1 cellular context compared by ENCODE assay signal in the genomic region with DNA sequence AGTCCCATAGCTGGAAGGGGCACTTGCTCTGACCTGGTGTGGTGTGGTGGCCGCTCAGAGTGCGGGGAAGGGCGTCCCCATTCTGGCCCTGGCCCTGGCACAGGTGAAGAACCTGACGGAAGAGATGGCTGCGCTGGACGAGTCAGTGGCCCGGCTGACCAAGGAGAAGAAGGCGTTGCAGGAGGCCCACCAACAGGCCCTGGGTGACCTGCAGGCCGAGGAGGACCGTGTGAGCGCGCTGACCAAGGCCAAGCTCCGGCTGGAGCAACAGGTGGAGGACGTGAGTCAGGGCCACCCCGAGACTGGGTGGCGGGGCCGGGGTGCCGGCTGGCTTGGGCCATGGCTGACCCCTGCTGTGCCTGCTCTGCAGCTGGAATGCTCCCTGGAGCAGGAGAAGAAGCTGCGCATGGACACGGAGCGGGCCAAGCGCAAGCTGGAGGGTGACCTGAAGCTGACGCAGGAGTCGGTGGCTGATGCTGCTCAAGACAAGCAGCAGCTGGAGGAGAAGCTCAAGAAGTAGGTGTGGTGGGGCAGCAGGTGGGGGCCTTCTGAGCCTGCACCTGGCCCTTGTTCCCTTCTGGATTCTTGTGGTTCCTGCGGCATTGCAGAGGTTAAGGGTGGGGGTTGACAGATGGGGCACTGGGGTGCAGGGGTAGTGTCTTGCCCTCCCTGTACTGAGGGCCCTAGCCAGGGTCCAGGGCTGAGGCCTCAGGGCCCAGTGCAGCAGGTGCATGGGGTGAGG.
TF ChIP-seq lines count a peak whose summit lies in the region.

No MANE protein-coding gene starts in this region.

TF ChIP-seq in HepG2, 621 proteins besides CTCF, POLR2A, EP300 and RAD21:
- TF ChIP-seq AGO2 (optimal IDR thresholded peaks at IDR 0.05; ENCODE audit: low read depth, low read length) (peak; percentile 80), HNRNPLL (IDR thresholded peaks at IDR 0.05; ENCODE audit: low read depth, low read length, poor library complexity, severe bottlenecking) (peak; percentile 25), ZNF510 (CRISPR knock-in tag; IDR thresholded peaks at IDR 0.05; ENCODE audit: low read depth) (no peak), ZNF253 (CRISPR knock-in tag; IDR thresholded peaks at IDR 0.05; ENCODE audit: borderline replicate concordance) (no peak), NFKB2 (CRISPR knock-in tag; IDR thresholded peaks at IDR 0.05; ENCODE audit: borderline replicate concordance) (peak; percentile 51; the same call in 1 of the 2 replicates), ELK4 (CRISPR knock-in tag; IDR thresholded peaks at IDR 0.05; ENCODE audit: borderline replicate concordance) (no peak), ZFP82 (CRISPR knock-in tag; IDR thresholded peaks at IDR 0.05; ENCODE audit: borderline replicate concordance) (no peak), POLR2G (IDR thresholded peaks at IDR 0.05; ENCODE audit: low read depth, low read length) (0 out of 2 replicates have a peak, but pooled peaks have one; percentile 0), SRSF1 (optimal IDR thresholded peaks at IDR 0.05; ENCODE audit: low read depth, low read length) (no peak), ZNF619 (CRISPR knock-in tag; IDR thresholded peaks at IDR 0.05) (0 out of 2 replicates have a peak, but pooled peaks have one; percentile 2), DNMT3B (CRISPR knock-in tag; conservative IDR thresholded peaks at IDR 0.05) (no peak)
- TF ChIP-seq, protein P1, sequence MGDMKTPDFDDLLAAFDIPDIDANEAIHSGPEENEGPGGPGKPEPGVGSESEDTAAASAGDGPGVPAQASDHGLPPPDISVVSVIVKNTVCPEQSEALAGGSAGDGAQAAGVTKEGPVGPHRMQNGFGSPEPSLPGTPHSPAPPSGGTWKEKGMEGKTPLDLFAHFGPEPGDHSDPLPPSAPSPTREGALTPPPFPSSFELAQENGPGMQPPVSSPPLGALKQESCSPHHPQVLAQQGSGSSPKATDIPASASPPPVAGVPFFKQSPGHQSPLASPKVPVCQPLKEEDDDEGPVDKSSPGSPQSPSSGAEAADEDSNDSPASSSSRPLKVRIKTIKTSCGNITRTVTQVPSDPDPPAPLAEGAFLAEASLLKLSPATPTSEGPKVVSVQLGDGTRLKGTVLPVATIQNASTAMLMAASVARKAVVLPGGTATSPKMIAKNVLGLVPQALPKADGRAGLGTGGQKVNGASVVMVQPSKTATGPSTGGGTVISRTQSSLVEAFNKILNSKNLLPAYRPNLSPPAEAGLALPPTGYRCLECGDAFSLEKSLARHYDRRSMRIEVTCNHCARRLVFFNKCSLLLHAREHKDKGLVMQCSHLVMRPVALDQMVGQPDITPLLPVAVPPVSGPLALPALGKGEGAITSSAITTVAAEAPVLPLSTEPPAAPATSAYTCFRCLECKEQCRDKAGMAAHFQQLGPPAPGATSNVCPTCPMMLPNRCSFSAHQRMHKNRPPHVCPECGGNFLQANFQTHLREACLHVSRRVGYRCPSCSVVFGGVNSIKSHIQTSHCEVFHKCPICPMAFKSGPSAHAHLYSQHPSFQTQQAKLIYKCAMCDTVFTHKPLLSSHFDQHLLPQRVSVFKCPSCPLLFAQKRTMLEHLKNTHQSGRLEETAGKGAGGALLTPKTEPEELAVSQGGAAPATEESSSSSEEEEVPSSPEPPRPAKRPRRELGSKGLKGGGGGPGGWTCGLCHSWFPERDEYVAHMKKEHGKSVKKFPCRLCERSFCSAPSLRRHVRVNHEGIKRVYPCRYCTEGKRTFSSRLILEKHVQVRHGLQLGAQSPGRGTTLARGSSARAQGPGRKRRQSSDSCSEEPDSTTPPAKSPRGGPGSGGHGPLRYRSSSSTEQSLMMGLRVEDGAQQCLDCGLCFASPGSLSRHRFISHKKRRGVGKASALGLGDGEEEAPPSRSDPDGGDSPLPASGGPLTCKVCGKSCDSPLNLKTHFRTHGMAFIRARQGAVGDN (CRISPR knock-in tag; IDR thresholded peaks at IDR 0.05) = no peak
- TF ChIP-seq, protein P2, sequence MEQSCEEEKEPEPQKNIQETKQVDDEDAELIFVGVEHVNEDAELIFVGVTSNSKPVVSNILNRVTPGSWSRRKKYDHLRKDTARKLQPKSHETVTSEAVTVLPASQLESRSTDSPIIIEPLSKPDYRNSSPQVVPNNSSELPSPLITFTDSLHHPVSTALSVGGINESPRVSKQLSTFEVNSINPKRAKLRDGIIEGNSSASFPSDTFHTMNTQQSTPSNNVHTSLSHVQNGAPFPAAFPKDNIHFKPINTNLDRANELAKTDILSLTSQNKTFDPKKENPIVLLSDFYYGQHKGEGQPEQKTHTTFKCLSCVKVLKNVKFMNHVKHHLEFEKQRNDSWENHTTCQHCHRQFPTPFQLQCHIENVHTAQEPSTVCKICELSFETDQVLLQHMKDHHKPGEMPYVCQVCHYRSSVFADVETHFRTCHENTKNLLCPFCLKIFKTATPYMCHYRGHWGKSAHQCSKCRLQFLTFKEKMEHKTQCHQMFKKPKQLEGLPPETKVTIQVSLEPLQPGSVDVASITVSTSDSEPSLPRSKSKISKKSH (CRISPR knock-in tag; IDR thresholded peaks at IDR 0.05; ENCODE audit: borderline replicate concordance) = 0 out of 2 replicates have a peak, but pooled peaks have one; percentile 24
- TF ChIP-seq, protein P3, sequence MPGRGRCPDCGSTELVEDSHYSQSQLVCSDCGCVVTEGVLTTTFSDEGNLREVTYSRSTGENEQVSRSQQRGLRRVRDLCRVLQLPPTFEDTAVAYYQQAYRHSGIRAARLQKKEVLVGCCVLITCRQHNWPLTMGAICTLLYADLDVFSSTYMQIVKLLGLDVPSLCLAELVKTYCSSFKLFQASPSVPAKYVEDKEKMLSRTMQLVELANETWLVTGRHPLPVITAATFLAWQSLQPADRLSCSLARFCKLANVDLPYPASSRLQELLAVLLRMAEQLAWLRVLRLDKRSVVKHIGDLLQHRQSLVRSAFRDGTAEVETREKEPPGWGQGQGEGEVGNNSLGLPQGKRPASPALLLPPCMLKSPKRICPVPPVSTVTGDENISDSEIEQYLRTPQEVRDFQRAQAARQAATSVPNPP (CRISPR knock-in tag; IDR thresholded peaks at IDR 0.05) = no peak
TF ChIP-seq in HepG2: peak in this region for 6.
